Comparison of ENCODE assay signal across 8 cellular contexts in genomic region chr16:2537451-2538379, GRCh38. TPM values are rescaled to one million over a fixed set of nuclear protein-coding genes. Genes with fewer than 3 reads are reported as not detected.
DNase-seq lines count a peak whose midpoint lies in the region; ATAC-seq and FAIRE-seq lines count a peak whose summit lies in the region.

PDPK1 (plus strand) TSS chr16:2538021; CDS start chr16:2538113, 92 bp downstream.

- peak; percentile 83 for DNase-seq in COLO829 (ENCODE audit: low spot score)
- DNase-seq in HTR-8/SVneo (ENCODE audit: insufficient read length, low spot score): peak; percentile 89
- DNase-seq in NOMO-1 treated with DMSO at 0.1 percent for 48 hours (lab: John Stamatoyannopoulos, UW; ENCODE audit: unreplicated experiment): peak; percentile 91
- peak; percentile 96 for DNase-seq in activated CD8-positive, alpha-beta memory T cell treated with anti-CD3 and anti-CD28 coated beads, Interleukin-2, amount 10 ng/mL, durations not matched to agents 7 days and 5 days
- peak; percentile 71 for DNase-seq in stimulated activated CD8-positive, alpha-beta memory T cell treated with anti-CD3 and anti-CD28 coated beads, Interleukin-15, amount 100 ng/mL, for 24 hours (ENCODE audit: low read depth)

- no peaks in the 10 kb centered on the region for H3K9me3 Mint-ChIP-seq in activated CD8-positive, alpha-beta memory T cell treated with anti-CD3 and anti-CD28 coated beads, Interleukin-2, amount 10 ng/mL, durations not matched to agents 7 days and 5 days (ENCODE audit: low read depth)

- H3K4me1 ChIP-seq in endocrine pancreas (ENCODE audit: control insufficient read depth, insufficient read depth, low read length): no peaks in the 10 kb centered on the region
- H3K4me1 ChIP-seq in mesodermal cell (ENCODE audit: control insufficient read depth, insufficient read depth, low read length, poor library complexity, severe bottlenecking): peaks cover 20% of the 10 kb centered on the region

- peak; percentile 81 for ATAC-seq in GM21381 (IDR thresholded peaks at IDR 0.05; ENCODE audit: unreplicated experiment)
- ATAC-seq in activated CD8-positive, alpha-beta memory T cell treated with anti-CD3 and anti-CD28 coated beads, Interleukin-2, amount 10 ng/mL, durations not matched to agents 7 days and 5 days: peak; percentile 92

- peaks cover 4% of the 10 kb centered on the region for H3K36me3 Mint-ChIP-seq in activated CD8-positive, alpha-beta memory T cell treated with anti-CD3 and anti-CD28 coated beads, Interleukin-2, amount 10 ng/mL, durations not matched to agents 7 days and 5 days

- H3K36me3 ChIP-seq in endocrine pancreas (ENCODE audit: control insufficient read depth, insufficient read depth, low read length) (no peaks in the 10 kb centered on the region), mesodermal cell (ENCODE audit: control insufficient read depth, insufficient read depth, low read length) (peaks cover 13% of the 10 kb centered on the region)

- CTCF ChIA-PET in activated CD8-positive, alpha-beta memory T cell treated with anti-CD3 and anti-CD28 coated beads, Interleukin-2, amount 10 ng/mL, durations not matched to agents 7 days and 5 days (lab: Charles Lee): interaction anchor here (0.8 to 1.6 kb wide), 3 partner anchors 24 to 390 kb away, joined by 3 to 4 read pairs (median 3); partner anchors contain the start of genes ATP6V0C and FLYWCH2

- peak within 1 kb of the TSS; percentile 84 for H3K4me3 Mint-ChIP-seq in activated CD8-positive, alpha-beta memory T cell treated with anti-CD3 and anti-CD28 coated beads, Interleukin-2, amount 10 ng/mL, durations not matched to agents 7 days and 5 days

- peak within 1 kb of the TSS; percentile 72 for H3K9ac ChIP-seq in endocrine pancreas (ENCODE audit: control insufficient read depth, insufficient read depth, low read length)

- H3K27me3 ChIP-seq in endocrine pancreas (ENCODE audit: control insufficient read depth, insufficient read depth, low read length): no peaks in the 10 kb centered on the region

- H3K4me3 ChIP-seq in endocrine pancreas (ENCODE audit: control insufficient read depth, insufficient read depth, low read length) (peak within 1 kb of the TSS; percentile 64), mesodermal cell (ENCODE audit: extremely low read depth, insufficient read depth, low read length, poor library complexity, severe bottlenecking) (peak within 1 kb of the TSS; percentile 42)

- H3K27ac Mint-ChIP-seq in activated CD8-positive, alpha-beta memory T cell treated with anti-CD3 and anti-CD28 coated beads, Interleukin-2, amount 10 ng/mL, durations not matched to agents 7 days and 5 days: peak within 1 kb of the TSS; percentile 91

- no peak for FAIRE-seq in HTR-8/SVneo (lab: Jason Lieb, UNC)

- H3K9me3 ChIP-seq in endocrine pancreas (ENCODE audit: control insufficient read depth, low read length) (no peaks in the 10 kb centered on the region), mesodermal cell (ENCODE audit: control insufficient read depth, low read length) (no peaks in the 10 kb centered on the region)

- H3K27ac ChIP-seq in mesodermal cell (ENCODE audit: low read depth, low read length, severe bottlenecking): no peak within 1 kb of the TSS

- H3K27me3 Mint-ChIP-seq in activated CD8-positive, alpha-beta memory T cell treated with anti-CD3 and anti-CD28 coated beads, Interleukin-2, amount 10 ng/mL, durations not matched to agents 7 days and 5 days: no peaks in the 10 kb centered on the region

- 2 to 3% methylated on average over 49 to 62 of the region's 126 CpGs for WGBS in mesodermal cell (ENCODE audit: insufficient coverage in 2 of 2), 2 experiments

- peaks cover 41% of the 10 kb centered on the region for H3K4me1 Mint-ChIP-seq in activated CD8-positive, alpha-beta memory T cell treated with anti-CD3 and anti-CD28 coated beads, Interleukin-2, amount 10 ng/mL, durations not matched to agents 7 days and 5 days

RNA-seq across cellular contexts. Expression of gene PDPK1, which starts in this region (rescaled TPM):
- 10 to 100 TPM; 40.3 to 45.1 TPM for total RNA-seq in activated CD8-positive, alpha-beta memory T cell treated with anti-CD3 and anti-CD28 coated beads, Interleukin-2, amount 10 ng/mL, durations not matched to agents 7 days and 5 days
- 18.6 TPM for polyA plus RNA-seq in mesodermal cell (2013, experiment 1 of 2)
- polyA plus RNA-seq in mesodermal cell (2013, experiment 2 of 2): 16.5 TPM
